Comparison of ENCODE assay signal across 28 cellular contexts in the genomic region with DNA sequence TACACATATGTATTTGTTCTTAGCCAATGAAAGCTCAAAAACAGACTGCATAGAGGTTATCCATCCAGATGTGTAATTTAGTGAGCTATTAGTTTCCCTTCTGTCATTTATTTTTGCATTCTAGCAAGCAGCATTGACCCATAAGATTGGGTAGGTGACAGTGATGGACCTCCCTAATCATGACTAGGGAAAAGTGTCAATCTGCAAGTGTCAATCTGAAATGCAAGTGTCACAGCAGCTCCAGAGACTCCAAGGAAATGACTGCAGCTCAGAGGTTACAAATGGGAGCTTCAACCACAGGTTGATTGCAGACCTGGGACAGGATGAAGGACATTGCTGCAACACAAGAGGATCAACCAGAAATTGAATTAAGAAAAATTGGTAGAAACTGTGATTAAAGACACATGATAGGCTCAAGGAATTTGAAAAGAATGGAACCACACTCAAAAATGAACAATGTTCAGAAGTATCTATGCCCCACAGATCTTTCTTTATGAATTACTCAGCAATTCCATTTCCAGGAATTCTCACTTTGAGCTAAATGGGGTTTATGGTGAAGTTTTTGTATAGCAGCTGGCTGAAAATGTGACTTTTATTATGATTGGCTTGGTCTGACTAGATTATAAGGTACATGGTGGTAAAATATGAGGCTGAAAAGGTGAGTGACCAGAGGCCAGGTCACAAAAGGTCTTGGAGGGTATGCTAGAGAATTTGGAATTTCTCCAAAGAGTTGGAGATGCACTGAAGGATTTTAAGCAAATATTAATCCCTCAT. TPM values are rescaled to one million over a fixed set of nuclear protein-coding genes. Genes with fewer than 3 reads are reported as not detected.
"Had no signal": no experiment of that assay in that cellular context is flagged by ENCODE, and none has a peak within 500 bp of the region (broad histone marks: within the 10 kb centered on the region; RNA-seq: fewer than 3 reads in every experiment).

No MANE protein-coding gene starts in this region.

- H3K36me3 Mint-ChIP-seq: stimulated activated naive B cell treated with anti-CD40 and anti-IgM and Interleukin-4, amounts not matched to agents 10 μg/mL and 1 μg/mL and 100 μg/mL, for 72 hours had no signal

- DNase-seq: effector memory CD8-positive, alpha-beta T cell; gastrocnemius medialis; heart right ventricle; hypothalamus; kidney glomerular epithelial cell; mesendoderm; naive B cell; posterior cingulate gyrus; spleen; stimulated activated CD4-positive, alpha-beta T cell treated with anti-CD3 and anti-CD28 coated beads, Interleukin-15, amount 100 ng/mL, for 24 hours; stimulated activated CD4-positive, alpha-beta T cell treated with anti-CD3 and anti-CD28 coated beads, Interleukin-1b, Interleukin-23, amount 100 ng/mL, for 48 hours; stimulated activated CD4-positive, alpha-beta T cell treated with anti-CD3 and anti-CD28 coated beads, Interleukin-4, amount 100 ng/mL, for 24 hours; stimulated activated naive B cell treated with anti-CD40 and anti-IgM and Interleukin-4, amounts not matched to agents 10 μg/mL and 1 μg/mL and 100 μg/mL, for 72 hours; thyroid gland; upper lobe of left lung; uterus had no signal

- H3K27me3 ChIP-seq: esophagus muscularis mucosa, gastrocnemius medialis, heart right ventricle, thyroid gland, upper lobe of left lung, uterus had no signal

- H3K27ac ChIP-seq: epithelial cell of prostate, esophagus muscularis mucosa, gastrocnemius medialis, heart right ventricle, spleen, suprapubic skin, thyroid gland, upper lobe of left lung, uterus had no signal

- H3K36me3 ChIP-seq: esophagus muscularis mucosa, gastrocnemius medialis, heart right ventricle, spleen, suprapubic skin, thyroid gland, upper lobe of left lung, uterus had no signal

- H3K4me1 Mint-ChIP-seq: naive B cell; neural crest cell; stimulated activated naive B cell treated with anti-CD40 and anti-IgM and Interleukin-4, amounts not matched to agents 10 μg/mL and 1 μg/mL and 100 μg/mL, for 72 hours had no signal

- H3K4me3 Mint-ChIP-seq: dendritic cell treated with granulocyte-macrophage colony-stimulating factor and Interleukin-4, amounts not matched to agents 40 ng/mL and 50 ng/mL, for 4 days; effector memory CD8-positive, alpha-beta T cell; neural crest cell; stimulated activated naive B cell treated with anti-CD40 and anti-IgM and Interleukin-4, amounts not matched to agents 10 μg/mL and 1 μg/mL and 100 μg/mL, for 72 hours had no signal

- H3K9me3 Mint-ChIP-seq: dendritic cell treated with granulocyte-macrophage colony-stimulating factor and Interleukin-4, amounts not matched to agents 40 ng/mL and 50 ng/mL, for 4 days; effector memory CD8-positive, alpha-beta T cell had no signal

- H3K27me3 Mint-ChIP-seq: dendritic cell treated with granulocyte-macrophage colony-stimulating factor and Interleukin-4, amounts not matched to agents 40 ng/mL and 50 ng/mL, for 4 days had no signal

- H3K4me3 ChIP-seq: esophagus muscularis mucosa, gastrocnemius medialis, heart right ventricle, spleen, suprapubic skin, thyroid gland, upper lobe of left lung, uterus had no signal

- H3K27ac Mint-ChIP-seq: dendritic cell treated with granulocyte-macrophage colony-stimulating factor and Interleukin-4, amounts not matched to agents 40 ng/mL and 50 ng/mL, for 4 days; effector memory CD8-positive, alpha-beta T cell; naive B cell; stimulated activated naive B cell treated with anti-CD40 and anti-IgM and Interleukin-4, amounts not matched to agents 10 μg/mL and 1 μg/mL and 100 μg/mL, for 72 hours had no signal

- H3K9me3 ChIP-seq: esophagus muscularis mucosa, gastrocnemius medialis, heart right ventricle, spleen, suprapubic skin, thyroid gland, upper lobe of left lung, uterus had no signal

- FAIRE-seq: islet of Langerhans had no signal

- H3K4me1 ChIP-seq: gastrocnemius medialis, suprapubic skin, thyroid gland, upper lobe of left lung, uterus had no signal

- ATAC-seq: effector memory CD8-positive, alpha-beta T cell; gastrocnemius medialis; heart right ventricle; sciatic nerve; stimulated activated naive B cell treated with anti-CD40 and anti-IgM and Interleukin-4, amounts not matched to agents 10 μg/mL and 1 μg/mL and 100 μg/mL, for 72 hours had no signal

RNA-seq across cellular contexts. Expression of gene HTR4, which starts 59.6 kb away (rescaled TPM):
- total RNA-seq: fibroblast of villous mesenchyme, lung microvascular endothelial cell, neural crest cell, osteocyte, pulmonary artery endothelial cell, skeletal muscle tissue, thyroid gland had no signal
